In genomic region chr19:39212377-39212742, GRCh38 we compare ENCODE assay signal across 10 cellular contexts. TPM values are rescaled to one million over a fixed set of nuclear protein-coding genes. Genes with fewer than 3 reads are reported as not detected.
DNase-seq lines count a peak whose midpoint lies in the region; ATAC-seq and TF ChIP-seq lines count a peak whose summit lies in the region.
"Had no signal": no experiment of that assay in that cellular context is flagged by ENCODE, and none has a peak within 500 bp of the region (broad histone marks: within the 10 kb centered on the region; RNA-seq: fewer than 3 reads in every experiment).

No MANE protein-coding gene starts in this region.

- TF ChIP-seq CTCF in GM12873 (IDR thresholded peaks at IDR 0.05; ENCODE audit: insufficient read depth, low read depth, low read length, missing control alignments) (peak; percentile 68), OCI-LY3 (IDR thresholded peaks at IDR 0.05; ENCODE audit: low read depth, low read length) (peak; percentile 82), kidney epithelial cell (IDR thresholded peaks at IDR 0.05; ENCODE audit: insufficient read depth, low read length, poor library complexity, severe bottlenecking) (peak; percentile 33), ascending aorta (IDR thresholded peaks at IDR 0.05) (peak in 1 of 3 experiments; percentile 6)

- DNase-seq in activated T-helper 1 cell treated with anti-CD3 and anti-CD28 coated beads, Interleukin-12 subunit alpha, Interleukin-12 subunit beta, Interleukin-2, Interleukin-4 antibody, amounts not matched to agents 30 ng/mL and 10 ng/mL and 1 ng/mL, durations not matched to agents 14 hours and 24 hours and 36 hours (ENCODE audit: low spot score): peak; percentile 38
- DNase-seq in kidney epithelial cell (ENCODE audit: low read depth) (no peak), islet precursor cell (no peak), ascending aorta (ENCODE audit: low spot score in 2 of 2) (no peak)
- DNase-seq in stimulated activated CD8-positive, alpha-beta memory T cell treated with anti-CD3 and anti-CD28 coated beads, Interleukin-7, amount 100 ng/mL, for 48 hours (ENCODE audit: extremely low read depth in 1 of 2, low read depth in 1 of 2): peak; percentile 26 to 38

- no peak overlapping the region for H3K27ac Mint-ChIP-seq in activated T-helper 1 cell treated with anti-CD3 and anti-CD28 coated beads, Interleukin-12 subunit alpha, Interleukin-12 subunit beta, Interleukin-2, Interleukin-4 antibody, amounts not matched to agents 30 ng/mL and 10 ng/mL and 1 ng/mL, durations not matched to agents 14 hours and 24 hours and 36 hours

- no peak overlapping the region for H3K9ac ChIP-seq in OCI-LY3 (ENCODE audit: low read length)

- ATAC-seq in GM19463 (IDR thresholded peaks at IDR 0.05; ENCODE audit: unreplicated experiment): no peak

- no peak overlapping the region for H3K4me3 ChIP-seq in OCI-LY3 (ENCODE audit: low read length)
- no peak overlapping the region for H3K4me3 ChIP-seq in kidney epithelial cell (ENCODE audit: low read depth, low read length)
- no peak overlapping the region for H3K4me3 ChIP-seq in ascending aorta
- H3K4me3 ChIP-seq: skin epidermis had no signal

- H3K4me2 ChIP-seq in OCI-LY3 (ENCODE audit: low read length): no peak overlapping the region

- no peak overlapping the region for H3K4me3 Mint-ChIP-seq in activated T-helper 1 cell treated with anti-CD3 and anti-CD28 coated beads, Interleukin-12 subunit alpha, Interleukin-12 subunit beta, Interleukin-2, Interleukin-4 antibody, amounts not matched to agents 30 ng/mL and 10 ng/mL and 1 ng/mL, durations not matched to agents 14 hours and 24 hours and 36 hours

- H3K9me3 ChIP-seq in OCI-LY3 (ENCODE audit: insufficient read depth, low read length): no peaks in the 10 kb centered on the region
- H3K9me3 ChIP-seq in ascending aorta: peaks cover 0 to 4% of the 10 kb centered on the region in 2 donors

- H2AFZ ChIP-seq in OCI-LY3 (ENCODE audit: low read depth, low read length): no peak overlapping the region

- no peaks in the 10 kb centered on the region for H3K79me2 ChIP-seq in OCI-LY3 (ENCODE audit: low read length)

- no peaks in the 10 kb centered on the region for H3K4me1 Mint-ChIP-seq in activated T-helper 1 cell treated with anti-CD3 and anti-CD28 coated beads, Interleukin-12 subunit alpha, Interleukin-12 subunit beta, Interleukin-2, Interleukin-4 antibody, amounts not matched to agents 30 ng/mL and 10 ng/mL and 1 ng/mL, durations not matched to agents 14 hours and 24 hours and 36 hours (ENCODE audit: low read depth)

- no peaks in the 10 kb centered on the region for H4K20me1 ChIP-seq in OCI-LY3 (ENCODE audit: insufficient read depth, low read length)

- intact Hi-C loops in activated T-helper 1 cell treated with anti-CD3 and anti-CD28 coated beads, Interleukin-12 subunit alpha, Interleukin-12 subunit beta, Interleukin-2, Interleukin-4 antibody, amounts not matched to agents 30 ng/mL and 10 ng/mL and 1 ng/mL, durations not matched to agents 14 hours and 24 hours and 36 hours (cut with micrococcal nuclease): loop anchor here (1.0 kb wide), 2 partner anchors 116 to 199 kb away; no protein-coding TSS in a partner anchor
- intact Hi-C loops in ascending aorta (cut with DNase I): no loop called here

- H3K27me3 ChIP-seq in OCI-LY3 (ENCODE audit: low read depth, low read length) (peaks cover 8% of the 10 kb centered on the region; the same call in 1 of the 2 replicates), kidney epithelial cell (ENCODE audit: control insufficient read depth, insufficient read depth, low read length) (peaks cover 4% of the 10 kb centered on the region), ascending aorta (no peaks in the 10 kb centered on the region)

- H3K27ac ChIP-seq in OCI-LY3 (ENCODE audit: low read length): no peak overlapping the region
- H3K27ac ChIP-seq in ascending aorta: no peak overlapping the region
- H3K27ac ChIP-seq: skin epidermis had no signal

- H3K9me3 Mint-ChIP-seq in activated T-helper 1 cell treated with anti-CD3 and anti-CD28 coated beads, Interleukin-12 subunit alpha, Interleukin-12 subunit beta, Interleukin-2, Interleukin-4 antibody, amounts not matched to agents 30 ng/mL and 10 ng/mL and 1 ng/mL, durations not matched to agents 14 hours and 24 hours and 36 hours: no peaks in the 10 kb centered on the region

- H3K4me1 ChIP-seq in OCI-LY3 (ENCODE audit: low read length) (no peaks in the 10 kb centered on the region), ascending aorta (no peaks in the 10 kb centered on the region)

- no peaks in the 10 kb centered on the region for H3K36me3 ChIP-seq in OCI-LY3 (replicated peaks; ENCODE audit: low read depth, low read length)
- H3K36me3 ChIP-seq in kidney epithelial cell (ENCODE audit: control insufficient read depth, insufficient read depth, low read length): no peaks in the 10 kb centered on the region
- no peaks in the 10 kb centered on the region for H3K36me3 ChIP-seq in ascending aorta

- H3K27me3 Mint-ChIP-seq in activated T-helper 1 cell treated with anti-CD3 and anti-CD28 coated beads, Interleukin-12 subunit alpha, Interleukin-12 subunit beta, Interleukin-2, Interleukin-4 antibody, amounts not matched to agents 30 ng/mL and 10 ng/mL and 1 ng/mL, durations not matched to agents 14 hours and 24 hours and 36 hours (ENCODE audit: insufficient read depth): peaks cover 4% of the 10 kb centered on the region

- H3K36me3 Mint-ChIP-seq in activated T-helper 1 cell treated with anti-CD3 and anti-CD28 coated beads, Interleukin-12 subunit alpha, Interleukin-12 subunit beta, Interleukin-2, Interleukin-4 antibody, amounts not matched to agents 30 ng/mL and 10 ng/mL and 1 ng/mL, durations not matched to agents 14 hours and 24 hours and 36 hours (ENCODE audit: low read depth): no peaks in the 10 kb centered on the region

RNA-seq across cellular contexts. Expression of gene SYCN, which starts 8.3 kb away (rescaled TPM):
- total RNA-seq in activated T-helper 1 cell treated with anti-CD3 and anti-CD28 coated beads, Interleukin-12 subunit alpha, Interleukin-12 subunit beta, Interleukin-2, Interleukin-4 antibody, amounts not matched to agents 30 ng/mL and 10 ng/mL and 1 ng/mL, durations not matched to agents 14 hours and 24 hours and 36 hours: not detected in 2 replicates
- total RNA-seq in kidney epithelial cell (not detected in 2 replicates), ascending aorta (not detected)
- total RNA-seq: T-helper 1 cell treated with Interleukin-12 subunit alpha and Interleukin-12 subunit beta and Interleukin-4 antibody, amounts not matched to agents 30 ng/mL and 1 ng/mL, for 36 hours had no signal

RNA-seq across cellular contexts. Expression of gene NCCRP1, which starts 15.6 kb away (rescaled TPM):
- not detected in 2 replicates for total RNA-seq in activated T-helper 1 cell treated with anti-CD3 and anti-CD28 coated beads, Interleukin-12 subunit alpha, Interleukin-12 subunit beta, Interleukin-2, Interleukin-4 antibody, amounts not matched to agents 30 ng/mL and 10 ng/mL and 1 ng/mL, durations not matched to agents 14 hours and 24 hours and 36 hours
- total RNA-seq in kidney epithelial cell (6.0 and 6.8 TPM in 2 replicates), ascending aorta (not detected)
- total RNA-seq: T-helper 1 cell treated with Interleukin-12 subunit alpha and Interleukin-12 subunit beta and Interleukin-4 antibody, amounts not matched to agents 30 ng/mL and 1 ng/mL, for 36 hours had no signal

RNA-seq across cellular contexts. Expression of gene IFNL3, which starts 32.4 kb away (rescaled TPM):
- total RNA-seq in activated T-helper 1 cell treated with anti-CD3 and anti-CD28 coated beads, Interleukin-12 subunit alpha, Interleukin-12 subunit beta, Interleukin-2, Interleukin-4 antibody, amounts not matched to agents 30 ng/mL and 10 ng/mL and 1 ng/mL, durations not matched to agents 14 hours and 24 hours and 36 hours: not detected in 2 replicates
- not detected in 2 replicates for total RNA-seq in kidney epithelial cell
- total RNA-seq in ascending aorta: not detected
- total RNA-seq: T-helper 1 cell treated with Interleukin-12 subunit alpha and Interleukin-12 subunit beta and Interleukin-4 antibody, amounts not matched to agents 30 ng/mL and 1 ng/mL, for 36 hours had no signal

RNA-seq across cellular contexts. Expression of gene IFNL4, which starts 36.3 kb away (rescaled TPM):
- total RNA-seq in activated T-helper 1 cell treated with anti-CD3 and anti-CD28 coated beads, Interleukin-12 subunit alpha, Interleukin-12 subunit beta, Interleukin-2, Interleukin-4 antibody, amounts not matched to agents 30 ng/mL and 10 ng/mL and 1 ng/mL, durations not matched to agents 14 hours and 24 hours and 36 hours: not detected in 2 replicates
- not detected in 2 replicates for total RNA-seq in kidney epithelial cell
- total RNA-seq in ascending aorta: not detected
- total RNA-seq: T-helper 1 cell treated with Interleukin-12 subunit alpha and Interleukin-12 subunit beta and Interleukin-4 antibody, amounts not matched to agents 30 ng/mL and 1 ng/mL, for 36 hours had no signal

RNA-seq across cellular contexts. Expression of gene IFNL2, which starts 55.8 kb away (rescaled TPM):
- not detected in 2 replicates for total RNA-seq in activated T-helper 1 cell treated with anti-CD3 and anti-CD28 coated beads, Interleukin-12 subunit alpha, Interleukin-12 subunit beta, Interleukin-2, Interleukin-4 antibody, amounts not matched to agents 30 ng/mL and 10 ng/mL and 1 ng/mL, durations not matched to agents 14 hours and 24 hours and 36 hours
- not detected in 2 replicates for total RNA-seq in kidney epithelial cell
- total RNA-seq in ascending aorta: not detected
- total RNA-seq: T-helper 1 cell treated with Interleukin-12 subunit alpha and Interleukin-12 subunit beta and Interleukin-4 antibody, amounts not matched to agents 30 ng/mL and 1 ng/mL, for 36 hours had no signal

Comparison
In these comparisons a context has a peak if more than half of its experiments do, and no peak if none do; other contexts are left out.
1. DNase-seq: peak in activated T-helper 1 cell treated with anti-CD3 and anti-CD28 coated beads, Interleukin-12 subunit alpha, Interleukin-12 subunit beta, Interleukin-2, Interleukin-4 antibody, amounts not matched to agents 30 ng/mL and 10 ng/mL and 1 ng/mL, durations not matched to agents 14 hours and 24 hours and 36 hours (single experiment) and stimulated activated CD8-positive, alpha-beta memory T cell treated with anti-CD3 and anti-CD28 coated beads, Interleukin-7, amount 100 ng/mL, for 48 hours (2 of 2); none in kidney epithelial cell (single experiment), islet precursor cell (single experiment) and ascending aorta (0 of 2).